ENCODE assay signal across 1 cellular context in the genomic region with DNA sequence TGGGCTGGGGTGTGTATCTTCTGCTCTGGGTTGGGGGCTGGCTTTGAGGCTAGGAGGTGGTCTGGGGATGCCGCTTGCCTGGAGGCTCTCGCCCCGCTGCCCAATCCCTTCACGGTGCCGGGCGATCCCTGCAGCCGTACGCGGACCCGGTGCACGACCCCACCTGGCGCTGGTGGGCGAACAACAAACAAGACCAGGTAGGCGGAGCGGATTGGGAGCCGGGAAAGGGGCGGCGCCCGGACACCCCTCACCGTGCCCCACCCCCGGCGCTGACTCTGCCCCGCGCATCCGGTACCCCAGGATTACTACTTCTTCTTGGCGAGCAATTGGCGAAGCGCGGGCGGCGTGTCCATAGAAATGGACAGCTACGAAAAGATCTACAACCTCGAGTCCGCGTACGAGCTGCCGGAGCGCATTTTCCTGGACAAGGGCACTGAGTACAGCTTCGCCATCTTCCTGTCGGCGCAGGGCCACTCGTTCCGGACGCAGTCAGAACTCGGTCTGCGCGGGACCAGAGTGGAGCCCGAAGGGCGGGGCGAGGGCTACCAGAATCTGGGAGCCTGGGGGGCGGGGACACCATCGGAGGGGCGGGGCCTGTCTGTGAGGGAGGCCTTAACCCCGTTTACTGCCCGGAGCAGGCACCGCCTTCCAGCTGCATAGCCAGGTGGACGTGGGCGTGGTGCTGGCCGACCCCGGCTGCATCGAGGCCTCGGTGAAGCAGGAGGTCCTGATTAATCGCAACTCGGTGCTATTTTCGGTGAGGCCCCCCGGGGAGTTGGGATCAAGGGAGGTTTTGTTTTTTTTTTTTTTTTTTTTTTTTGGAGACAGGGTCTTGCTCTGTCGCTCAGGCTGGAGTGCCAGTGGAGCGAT.
TF ChIP-seq lines count a peak whose summit lies in the region.

No MANE protein-coding gene starts in this region.

TF ChIP-seq in HCT116, 20 proteins besides CTCF, POLR2A, EP300 and RAD21:
- TF ChIP-seq, protein P1, sequence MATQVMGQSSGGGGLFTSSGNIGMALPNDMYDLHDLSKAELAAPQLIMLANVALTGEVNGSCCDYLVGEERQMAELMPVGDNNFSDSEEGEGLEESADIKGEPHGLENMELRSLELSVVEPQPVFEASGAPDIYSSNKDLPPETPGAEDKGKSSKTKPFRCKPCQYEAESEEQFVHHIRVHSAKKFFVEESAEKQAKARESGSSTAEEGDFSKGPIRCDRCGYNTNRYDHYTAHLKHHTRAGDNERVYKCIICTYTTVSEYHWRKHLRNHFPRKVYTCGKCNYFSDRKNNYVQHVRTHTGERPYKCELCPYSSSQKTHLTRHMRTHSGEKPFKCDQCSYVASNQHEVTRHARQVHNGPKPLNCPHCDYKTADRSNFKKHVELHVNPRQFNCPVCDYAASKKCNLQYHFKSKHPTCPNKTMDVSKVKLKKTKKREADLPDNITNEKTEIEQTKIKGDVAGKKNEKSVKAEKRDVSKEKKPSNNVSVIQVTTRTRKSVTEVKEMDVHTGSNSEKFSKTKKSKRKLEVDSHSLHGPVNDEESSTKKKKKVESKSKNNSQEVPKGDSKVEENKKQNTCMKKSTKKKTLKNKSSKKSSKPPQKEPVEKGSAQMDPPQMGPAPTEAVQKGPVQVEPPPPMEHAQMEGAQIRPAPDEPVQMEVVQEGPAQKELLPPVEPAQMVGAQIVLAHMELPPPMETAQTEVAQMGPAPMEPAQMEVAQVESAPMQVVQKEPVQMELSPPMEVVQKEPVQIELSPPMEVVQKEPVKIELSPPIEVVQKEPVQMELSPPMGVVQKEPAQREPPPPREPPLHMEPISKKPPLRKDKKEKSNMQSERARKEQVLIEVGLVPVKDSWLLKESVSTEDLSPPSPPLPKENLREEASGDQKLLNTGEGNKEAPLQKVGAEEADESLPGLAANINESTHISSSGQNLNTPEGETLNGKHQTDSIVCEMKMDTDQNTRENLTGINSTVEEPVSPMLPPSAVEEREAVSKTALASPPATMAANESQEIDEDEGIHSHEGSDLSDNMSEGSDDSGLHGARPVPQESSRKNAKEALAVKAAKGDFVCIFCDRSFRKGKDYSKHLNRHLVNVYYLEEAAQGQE (IDR thresholded peaks at IDR 0.05; ENCODE audit: low read depth), result no peak
- TF ChIP-seq JUND (IDR thresholded peaks at IDR 0.05) (no peak), ELF1 (IDR thresholded peaks at IDR 0.05; ENCODE audit: borderline replicate concordance, low read depth) (no peak), CEBPB (IDR thresholded peaks at IDR 0.05; ENCODE audit: low read depth) (no peak), EGR1 (IDR thresholded peaks at IDR 0.05; ENCODE audit: low read depth) (peak; percentile 30; the same call in 1 of the 2 replicates), ZFX (IDR thresholded peaks at IDR 0.05) (no peak), EZH2 (IDR thresholded peaks at IDR 0.05) (no peak), SRF (IDR thresholded peaks at IDR 0.05; ENCODE audit: low read depth) (no peak), POLR2AphosphoS5 (IDR thresholded peaks at IDR 0.05; ENCODE audit: low read depth, low read length) (peak; percentile 41; the same call in 1 of the 2 replicates)
- TF ChIP-seq, protein P2, sequence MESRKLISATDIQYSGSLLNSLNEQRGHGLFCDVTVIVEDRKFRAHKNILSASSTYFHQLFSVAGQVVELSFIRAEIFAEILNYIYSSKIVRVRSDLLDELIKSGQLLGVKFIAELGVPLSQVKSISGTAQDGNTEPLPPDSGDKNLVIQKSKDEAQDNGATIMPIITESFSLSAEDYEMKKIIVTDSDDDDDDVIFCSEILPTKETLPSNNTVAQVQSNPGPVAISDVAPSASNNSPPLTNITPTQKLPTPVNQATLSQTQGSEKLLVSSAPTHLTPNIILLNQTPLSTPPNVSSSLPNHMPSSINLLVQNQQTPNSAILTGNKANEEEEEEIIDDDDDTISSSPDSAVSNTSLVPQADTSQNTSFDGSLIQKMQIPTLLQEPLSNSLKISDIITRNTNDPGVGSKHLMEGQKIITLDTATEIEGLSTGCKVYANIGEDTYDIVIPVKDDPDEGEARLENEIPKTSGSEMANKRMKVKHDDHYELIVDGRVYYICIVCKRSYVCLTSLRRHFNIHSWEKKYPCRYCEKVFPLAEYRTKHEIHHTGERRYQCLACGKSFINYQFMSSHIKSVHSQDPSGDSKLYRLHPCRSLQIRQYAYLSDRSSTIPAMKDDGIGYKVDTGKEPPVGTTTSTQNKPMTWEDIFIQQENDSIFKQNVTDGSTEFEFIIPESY (IDR thresholded peaks at IDR 0.05; ENCODE audit: extremely low read depth, insufficient replicate concordance, low read length), result no peak
- TF ChIP-seq, protein P3, sequence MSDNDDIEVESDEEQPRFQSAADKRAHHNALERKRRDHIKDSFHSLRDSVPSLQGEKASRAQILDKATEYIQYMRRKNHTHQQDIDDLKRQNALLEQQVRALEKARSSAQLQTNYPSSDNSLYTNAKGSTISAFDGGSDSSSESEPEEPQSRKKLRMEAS (IDR thresholded peaks at IDR 0.05), result peak; percentile 6; the same call in 1 of the 2 replicates
